In genomic region chr5:104198156-104198555, GRCh38 we compare ENCODE assay signal across 23 cellular contexts.
"Had no signal": no experiment of that assay in that cellular context is flagged by ENCODE, and none has a peak within 500 bp of the region (broad histone marks: within the 10 kb centered on the region; RNA-seq: fewer than 3 reads in every experiment).

No MANE protein-coding gene starts in this region.

- DNase-seq: IMR-90, Karpas-422, KG1, MG63, NCI-H1092, NCI-H1105 treated with DMSO at 0.1 percent for 48 hours, NCI-H1417 treated with DMSO at 0.1 percent for 48 hours, NCI-H146, NCI-H1694 treated with DMSO at 0.1 percent for 48 hours, NCI-H1930, NCI-H2081 treated with DMSO at 0.1 percent for 48 hours, NCI-H2171, NCI-H226, NCI-H446, NCI-H510A, NCI-H524 treated with DMSO at 0.1 percent for 48 hours, NCI-H774, PC-9, Peyer's patch, SHP77 treated with DMSO at 0.1 percent for 48 hours, SJCRH30 had no signal

- H3K4me3 ChIP-seq: MG63, PC-9, Peyer's patch, SJCRH30 had no signal

- H3K4me1 ChIP-seq: Peyer's patch, SJCRH30 had no signal

- H3K36me3 ChIP-seq: MG63, Peyer's patch, SJCRH30 had no signal

- H3K9me3 ChIP-seq: MG63, Peyer's patch, SJCRH30 had no signal

- ATAC-seq: Right ventricle myocardium inferior, SK-N-SH treated with all-trans-retinoic acid at 6 μM for 48 hours had no signal
